In the genomic region with DNA sequence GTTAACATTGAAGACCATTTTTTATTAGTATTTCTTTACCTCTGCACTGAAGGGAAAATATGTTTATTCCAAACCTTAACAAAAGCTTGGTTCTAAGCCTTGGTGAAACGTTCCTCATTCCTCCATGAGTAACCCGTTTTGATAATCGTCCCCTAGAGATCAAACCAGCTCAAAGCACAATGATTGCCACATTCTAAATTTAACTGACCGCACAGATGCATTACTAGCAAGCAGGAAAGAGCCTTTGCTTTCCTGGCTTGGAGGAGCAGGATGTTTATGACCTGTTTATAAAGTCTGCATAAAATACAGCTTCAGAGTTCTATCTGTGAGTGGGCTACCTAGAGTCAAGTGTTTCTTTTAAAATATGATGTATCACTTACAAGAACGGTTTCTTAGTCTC, we compare ENCODE assay signal across 7 cellular contexts.
"Had no signal": no experiment of that assay in that cellular context is flagged by ENCODE, and none has a peak within 500 bp of the region (broad histone marks: within the 10 kb centered on the region; RNA-seq: fewer than 3 reads in every experiment).

No MANE protein-coding gene starts in this region.

- H3K4me3 ChIP-seq: GM23338 had no signal

- H3K27ac ChIP-seq: HL-60, KMS-11 had no signal

- H3K4me2 ChIP-seq: GM23338, KMS-11 had no signal

- ATAC-seq: GM23338, HepG2 had no signal

- DNase-seq: H9, HCEC 1CT, KBM-7 had no signal

- H3K9ac ChIP-seq: KMS-11 had no signal
